ENCODE assay signal across 11 cellular contexts in the genomic region with DNA sequence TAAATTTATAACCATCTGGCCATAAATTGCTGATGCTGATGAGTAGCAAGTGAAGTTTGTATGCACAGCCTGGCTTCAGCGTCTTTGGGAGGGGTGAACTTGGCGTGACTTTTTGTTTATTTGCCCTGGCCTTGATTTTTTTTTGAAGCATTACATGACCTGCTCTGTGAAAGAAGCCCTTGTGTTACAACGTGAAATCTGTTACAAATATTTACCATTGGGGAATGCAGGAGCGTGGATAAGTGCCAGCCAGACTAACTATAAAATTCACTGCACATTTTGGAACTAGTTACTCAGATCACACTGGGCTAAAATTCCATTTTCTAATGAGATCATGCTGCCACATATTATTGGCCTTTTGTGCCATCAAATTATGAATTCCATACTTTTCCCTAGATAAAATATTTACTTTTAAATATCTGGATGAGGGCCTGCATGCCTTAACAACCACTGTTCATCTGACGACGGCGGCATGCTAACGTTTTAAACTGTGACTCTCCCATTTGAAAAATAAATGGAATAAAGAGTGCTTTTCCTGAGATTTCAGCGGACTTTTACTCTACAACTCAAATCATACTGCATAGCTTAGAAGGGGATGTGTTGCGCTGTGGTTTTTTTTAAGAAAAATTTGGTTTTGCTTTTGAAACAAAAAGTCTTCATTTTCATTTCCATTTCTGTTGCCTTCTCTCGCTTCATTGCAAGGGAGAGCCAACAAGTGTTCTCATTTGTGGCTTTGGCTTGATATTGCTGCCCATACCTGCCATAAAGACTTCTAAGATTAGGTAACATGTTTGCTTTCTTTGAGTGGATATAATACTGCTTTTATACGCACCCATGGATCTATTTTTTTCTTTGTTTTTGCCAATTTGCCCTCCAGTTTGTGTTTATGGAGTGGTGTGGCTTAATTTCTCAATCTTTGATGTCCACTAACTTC.
A peak's percentile ranks its signal among the peaks of the same experiment; 100 is the strongest.
DNase-seq lines count a peak whose midpoint lies in the region; ATAC-seq, FAIRE-seq and TF ChIP-seq lines count a peak whose summit lies in the region.
"Had no signal": no experiment of that assay in that cellular context is flagged by ENCODE, and none has a peak within 500 bp of the region (broad histone marks: within the 10 kb centered on the region; RNA-seq: fewer than 3 reads in every experiment).

No MANE protein-coding gene starts in this region.

- no peak overlapping the region for H2BK12ac ChIP-seq in H1 (ENCODE audit: low read depth, low read length)

- POLR2A ChIA-PET in H1 (lab: Charles Lee; ENCODE audit: partially characterized antibody) = no interaction called here
- POLR2A ChIA-PET in GM10248 (lab: Yijun Ruan, JAX) = no interaction called here

- no peak for FAIRE-seq in H1 (lab: Jason Lieb, UNC)

- no peak for TF ChIP-seq POLR2A in H1 (IDR thresholded peaks at IDR 0.05; ENCODE audit: control extremely low read depth in 1 of 2, low read depth in 2 of 2, low read length in 2 of 2)

- TF ChIP-seq EP300 in H1 (IDR thresholded peaks at IDR 0.05; ENCODE audit: borderline replicate concordance in 1 of 2, low read depth in 2 of 2, low read length in 2 of 2) = no peak

- H3K27ac ChIP-seq in H1 (ENCODE audit: low read depth, low read length) = no peak overlapping the region

- no peak overlapping the region for H3K56ac ChIP-seq in H1 (replicated peaks; ENCODE audit: insufficient read length, low read depth, low read length)

- H3K23me2 ChIP-seq in H1 (ENCODE audit: low read depth, low read length) = no peaks in the 10 kb centered on the region

- H3K36me3 ChIP-seq in H1 (ENCODE audit: control insufficient read depth in 2 of 4, insufficient read depth in 4 of 4, low read length in 3 of 4) (no peaks in the 10 kb centered on the region), H7 (replicated peaks; ENCODE audit: control insufficient read depth, insufficient read depth, low read length) (no peaks in the 10 kb centered on the region)

- H4K8ac ChIP-seq in H1 (ENCODE audit: extremely low read depth, insufficient read depth, low read length) = no peak overlapping the region

- H3K23ac ChIP-seq in H1 (ENCODE audit: insufficient read length) = no peak overlapping the region

- H3K4ac ChIP-seq in H1 (replicated peaks; ENCODE audit: insufficient read length, low read depth, low read length) = no peak overlapping the region

- H3K27me3 ChIP-seq in H1 (replicated peaks in 1 of 4; ENCODE audit: control insufficient read depth in 3 of 4, extremely low read depth in 1 of 4, insufficient read depth in 3 of 4, low read length in 3 of 4) = peaks cover 0 to 1% (median 0%) of the 10 kb centered on the region in 4 experiments; a peak in 1 of 7 replicates
- no peaks in the 10 kb centered on the region for H3K27me3 ChIP-seq in H7 (ENCODE audit: control insufficient read depth, insufficient read depth, low read length)

- peak; percentile 53 for DNase-seq in DMS53 (lab: John Stamatoyannopoulos, UW)
- peak; percentile 75 for DNase-seq in NCI-H1694 treated with DMSO at 0.1 percent for 48 hours (lab: John Stamatoyannopoulos, UW)
- no peak for DNase-seq in H1 (ENCODE audit: low read depth in 1 of 2, low spot score in 2 of 2)
- peak; percentile 76 for DNase-seq in retinal pigment epithelial cell (ENCODE audit: low read depth)
- DNase-seq in activated CD8-positive, alpha-beta memory T cell treated with anti-CD3 and anti-CD28 coated beads, Interleukin-2, amount 50 U/mL, for 48 hours = no peak
- DNase-seq in GM10248 (ENCODE audit: extremely low spot score) = no peak
- no peak for DNase-seq in H7
- DNase-seq: activated T-cell treated with anti-CD3 and anti-CD28 coated beads, Interleukin-2, amount 50 U/mL, for 24 hours; glutamatergic neuron; NCI-H82 had no signal

- TF ChIP-seq RAD21 in H1 (IDR thresholded peaks at IDR 0.05 in 1 of 2, conservative IDR thresholded peaks at IDR 0.05 in 1 of 2; ENCODE audit: low read depth in 2 of 2, low read length in 2 of 2) = no peak

- no peak overlapping the region for H4K91ac ChIP-seq in H1 (replicated peaks; ENCODE audit: insufficient read length, low read length)

- H3K18ac ChIP-seq in H1 (ENCODE audit: extremely low read depth, low read length) = no peak overlapping the region

- WGBS in H1 (ENCODE audit: extremely low coverage in 1 of 2, insufficient coverage in 1 of 2, insufficient read length in 1 of 2, insufficient replicate concordance in 2 of 2, low coverage in 1 of 2, low lambda C conversion rate in 2 of 2, missing lambda C conversion rate in 1 of 2), 2 experiments = 89% methylated on average over 12 of the region's 12 CpGs; no CpG with 5 or more reads in 1 of the 2 experiments

- H3K4me2 ChIP-seq in H1 (ENCODE audit: insufficient read depth in 1 of 2, low read depth in 2 of 2, low read length in 2 of 2) = no peak overlapping the region

- no peak overlapping the region for H2BK20ac ChIP-seq in H1 (ENCODE audit: low read length)

- peaks cover 0 to 6% (median 1%) of the 10 kb centered on the region in 4 experiments; a peak in 2 of 7 replicates for H3K4me1 ChIP-seq in H1 (replicated peaks in 1 of 4; ENCODE audit: control insufficient read depth in 3 of 4, insufficient read depth in 4 of 4, low read length in 3 of 4)

- H3K9ac ChIP-seq in H1 (replicated peaks in 1 of 4; ENCODE audit: extremely low read depth in 1 of 4, low read depth in 3 of 4, low read length in 3 of 4) = no peak overlapping the region

- H3K9me3 ChIP-seq in H1 (ENCODE audit: insufficient read depth in 2 of 2, low read depth in 1 of 2, low read length in 1 of 2) = no peaks in the 10 kb centered on the region

- H3K79me1 ChIP-seq in H1 (ENCODE audit: low read depth, low read length) = no peaks in the 10 kb centered on the region; the same call in 1 of the 2 replicates

- H2BK5ac ChIP-seq in H1 (ENCODE audit: low read depth, low read length) = no peak overlapping the region

- H2AFZ ChIP-seq in H1 (ENCODE audit: low read length) = peak overlapping the region; percentile 60; the same call in 1 of the 2 replicates

- CTCF ChIA-PET in H1 (lab: Charles Lee; ENCODE audit: partially characterized antibody) (interaction anchor here (0.6 to 1.7 kb wide), 3 partner anchors 30 to 320 kb away, joined by 3 to 4 read pairs (median 3); no protein-coding TSS in a partner anchor), GM10248 (lab: Yijun Ruan, JAX) (interaction anchor here (3.9 kb wide), 1 partner anchor 12 kb away, joined by 20 read pairs; no protein-coding TSS in a partner anchor)

- TF ChIP-seq CTCF in H1 (IDR thresholded peaks at IDR 0.05; ENCODE audit: control extremely low read depth in 1 of 3, insufficient read depth in 1 of 3, low read depth in 1 of 3, low read length in 3 of 3) (no peak), retinal pigment epithelial cell (conservative IDR thresholded peaks at IDR 0.05; ENCODE audit: low read depth, low read length) (no peak), GM10248 (IDR thresholded peaks at IDR 0.05; ENCODE audit: control extremely low read depth, extremely low read depth, low read depth, missing control alignments) (no peak)

- no peak overlapping the region for H3K4me3 ChIP-seq in H1 (ENCODE audit: extremely low read depth in 1 of 4, insufficient read depth in 2 of 4, low read depth in 3 of 4, low read length in 4 of 4)
- H3K4me3 ChIP-seq in retinal pigment epithelial cell (ENCODE audit: low read length) = no peak overlapping the region
- H3K4me3 ChIP-seq in H7 (ENCODE audit: insufficient read depth, low read depth, low read length) = no peak overlapping the region

- no peak overlapping the region for H2AK5ac ChIP-seq in H1 (ENCODE audit: low read depth, low read length)

- H4K20me1 ChIP-seq in H1 (replicated peaks in 1 of 2; ENCODE audit: control insufficient read depth in 1 of 2, insufficient read depth in 2 of 2, low read length in 2 of 2) = no peaks in the 10 kb centered on the region

- H2BK120ac ChIP-seq in H1 (replicated peaks; ENCODE audit: low read depth, low read length) = no peak overlapping the region

- ATAC-seq in HG03439 (IDR thresholded peaks at IDR 0.05; ENCODE audit: unreplicated experiment) = no peak

- H3K79me2 ChIP-seq in H1 (ENCODE audit: control insufficient read depth in 1 of 2, insufficient read depth in 2 of 2, low read length in 2 of 2) = no peaks in the 10 kb centered on the region

- no peak overlapping the region for H2BK15ac ChIP-seq in H1 (ENCODE audit: low read length)

- no peak overlapping the region for H4K5ac ChIP-seq in H1 (ENCODE audit: insufficient read length, low read depth, low read length)

- no peak overlapping the region for H3K14ac ChIP-seq in H1 (ENCODE audit: insufficient read length)

TF ChIP-seq in H1, 55 proteins besides CTCF, POLR2A, EP300 and RAD21:
- no peak for TF ChIP-seq CBX5 (IDR thresholded peaks at IDR 0.05; ENCODE audit: low read depth, low read length)
- TF ChIP-seq SP2 (IDR thresholded peaks at IDR 0.05; ENCODE audit: low read length) = no peak
- no peak for TF ChIP-seq NRF1 (IDR thresholded peaks at IDR 0.05; ENCODE audit: low read depth, low read length)

Comparison
In these comparisons a context has a peak if more than half of its experiments do, and no peak if none do; other contexts are left out.
1. DNase-seq: peak in DMS53 (single experiment), NCI-H1694 treated with DMSO at 0.1 percent for 48 hours (single experiment) and retinal pigment epithelial cell (single experiment); none in H1 (0 of 2), activated CD8-positive, alpha-beta memory T cell treated with anti-CD3 and anti-CD28 coated beads, Interleukin-2, amount 50 U/mL, for 48 hours (single experiment), GM10248 (single experiment) and H7 (single experiment).